17 cellular contexts compared by ENCODE assay signal in the genomic region with DNA sequence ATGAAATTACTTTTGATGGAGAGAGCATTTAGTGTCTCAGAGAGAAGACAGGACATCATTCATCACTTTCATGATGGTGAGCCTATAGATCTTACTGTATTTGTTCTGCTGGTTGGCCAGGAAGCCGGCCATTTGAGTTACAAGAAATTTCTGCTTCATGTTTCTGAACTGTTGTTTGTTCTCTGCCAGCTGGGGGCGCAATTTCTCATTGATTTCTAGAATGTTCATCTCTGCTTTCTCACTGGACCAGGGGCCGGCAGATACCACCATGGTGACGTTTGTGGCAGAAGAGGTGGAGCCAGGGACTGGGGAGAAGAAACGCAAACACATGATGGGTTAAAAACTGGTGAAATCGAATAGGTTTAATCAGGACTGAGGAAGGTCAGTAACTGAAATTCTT. TPM values are rescaled to one million over a fixed set of nuclear protein-coding genes. Genes with fewer than 3 reads are reported as not detected.
A peak's percentile ranks its signal among the peaks of the same experiment; 100 is the strongest.
DNase-seq lines count a peak whose midpoint lies in the region; TF ChIP-seq lines count a peak whose summit lies in the region.
"Not testable (repeated sequence)": the region's sequence is repeated elsewhere in the genome, so short reads cannot be mapped to it uniquely, and the experiment has no call there.
"Had no signal": no experiment of that assay in that cellular context is flagged by ENCODE, and none has a peak within 500 bp of the region (broad histone marks: within the 10 kb centered on the region; RNA-seq: fewer than 3 reads in every experiment).

No MANE protein-coding gene starts in this region.

- not testable (repeated sequence) for H3K36me3 Mint-ChIP-seq in activated CD4-positive, alpha-beta T cell treated with anti-CD3 and anti-CD28 coated beads, Interleukin-2, amount 10 ng/mL, durations not matched to agents 24 days and 14 days (ENCODE audit: low read depth); endodermal cell (ENCODE audit: low read depth)

- H3K9me3 ChIP-seq in AG04450 (ENCODE audit: control insufficient read depth, insufficient read depth, low read length); HEK293 (ENCODE audit: control insufficient read depth, insufficient read depth, low read depth, low read length); OCI-LY3 (ENCODE audit: insufficient read depth, low read length); endodermal cell (ENCODE audit: control insufficient read depth, low read length): not testable (repeated sequence)

- intact Hi-C loops in activated CD4-positive, alpha-beta T cell treated with anti-CD3 and anti-CD28 coated beads, Interleukin-2, amount 10 ng/mL, durations not matched to agents 24 days and 14 days (cut with micrococcal nuclease): not testable (repeated sequence)

- H3K4me2 ChIP-seq in OCI-LY3 (ENCODE audit: low read length): not testable (repeated sequence)

- H4K20me1 ChIP-seq in OCI-LY3 (ENCODE audit: insufficient read depth, low read length): not testable (repeated sequence)

- H3K27me3 ChIP-seq in AG04450 (ENCODE audit: control insufficient read depth, insufficient read depth, low read length); endodermal cell (ENCODE audit: control insufficient read depth, insufficient read depth, low read length, poor library complexity, severe bottlenecking): not testable (repeated sequence)
- peaks cover 14% of the 10 kb centered on the region; the same call in 1 of the 2 replicates for H3K27me3 ChIP-seq in OCI-LY3 (ENCODE audit: low read depth, low read length)

- H3K9ac ChIP-seq in OCI-LY3 (ENCODE audit: low read length); endodermal cell (ENCODE audit: extremely low read depth, low read length, poor library complexity, severe bottlenecking): not testable (repeated sequence)

- not testable (repeated sequence) for DNase-seq in AG04450 (ENCODE audit: low read depth, low spot score); GM10248 (ENCODE audit: extremely low spot score); retinal pigment epithelial cell (ENCODE audit: low read depth)
- peak; percentile 55 for DNase-seq in activated CD4-positive, alpha-beta T cell treated with anti-CD3 and anti-CD28 coated beads, Interleukin-2, amount 10 ng/mL, durations not matched to agents 24 days and 14 days
- peak; percentile 69 for DNase-seq in endodermal cell
- DNase-seq in iPS-NIHi7 (ENCODE audit: extremely low spot score): peak; percentile 32

- H3K4me1 Mint-ChIP-seq in activated CD4-positive, alpha-beta T cell treated with anti-CD3 and anti-CD28 coated beads, Interleukin-2, amount 10 ng/mL, durations not matched to agents 24 days and 14 days: not testable (repeated sequence)
- H3K4me1 Mint-ChIP-seq in endodermal cell: peaks cover 12% of the 10 kb centered on the region

- H2AFZ ChIP-seq in OCI-LY3 (ENCODE audit: low read depth, low read length): not testable (repeated sequence)

- H3K4me1 ChIP-seq in HEK293 (ENCODE audit: control insufficient read depth, insufficient read depth, low read length); OCI-LY3 (ENCODE audit: low read length); endodermal cell (ENCODE audit: control insufficient read depth, insufficient read depth, low read length): not testable (repeated sequence)

- H3K4me3 Mint-ChIP-seq in activated CD4-positive, alpha-beta T cell treated with anti-CD3 and anti-CD28 coated beads, Interleukin-2, amount 10 ng/mL, durations not matched to agents 24 days and 14 days; endodermal cell: not testable (repeated sequence)

- peak overlapping the region; percentile 2 for H3K27ac ChIP-seq in AG04450 (ENCODE audit: low read depth, low read length)
- H3K27ac ChIP-seq in HEK293 (ENCODE audit: extremely low read depth, low read depth, low read length); OCI-LY3 (ENCODE audit: low read length); endodermal cell (ENCODE audit: low read depth, low read length): not testable (repeated sequence)

- peaks cover 33% of the 10 kb centered on the region for H3K27me3 Mint-ChIP-seq in activated CD4-positive, alpha-beta T cell treated with anti-CD3 and anti-CD28 coated beads, Interleukin-2, amount 10 ng/mL, durations not matched to agents 24 days and 14 days
- not testable (repeated sequence) for H3K27me3 Mint-ChIP-seq in endodermal cell (ENCODE audit: insufficient read depth)

- WGBS in endodermal cell (ENCODE audit: insufficient coverage in 1 of 2, insufficient read length in 1 of 2), 2 experiments: 70 to 88% methylated on average over 4 to 6 of the region's 6 CpGs

- H3K9me3 Mint-ChIP-seq in activated CD4-positive, alpha-beta T cell treated with anti-CD3 and anti-CD28 coated beads, Interleukin-2, amount 10 ng/mL, durations not matched to agents 24 days and 14 days; endodermal cell: not testable (repeated sequence)

- H3K27ac Mint-ChIP-seq in activated CD4-positive, alpha-beta T cell treated with anti-CD3 and anti-CD28 coated beads, Interleukin-2, amount 10 ng/mL, durations not matched to agents 24 days and 14 days; endodermal cell: not testable (repeated sequence)

- H3K79me2 ChIP-seq in OCI-LY3 (ENCODE audit: low read length): not testable (repeated sequence)

- H3K4me3 ChIP-seq in AG04450 (ENCODE audit: low read depth, low read length); HEK293 (ENCODE audit: low read depth, low read length); OCI-LY3 (ENCODE audit: low read length); endodermal cell (ENCODE audit: low read length); retinal pigment epithelial cell (ENCODE audit: low read length): not testable (repeated sequence)

- peak; percentile 40; the same call in 1 of the 2 replicates for TF ChIP-seq CTCF in AG04450 (IDR thresholded peaks at IDR 0.05; ENCODE audit: low read depth, low read length)
- TF ChIP-seq CTCF in GM10248 (IDR thresholded peaks at IDR 0.05; ENCODE audit: control extremely low read depth, extremely low read depth, low read depth, missing control alignments): peak; percentile 5
- not testable (repeated sequence) for TF ChIP-seq CTCF in HEK293 (tag by site-specific recombination; IDR thresholded peaks at IDR 0.05)
- TF ChIP-seq CTCF in OCI-LY3 (IDR thresholded peaks at IDR 0.05; ENCODE audit: low read depth, low read length): peak; percentile 52
- TF ChIP-seq CTCF in endodermal cell (conservative IDR thresholded peaks at IDR 0.05): peak; percentile 74
- peak; percentile 44 for TF ChIP-seq CTCF in retinal pigment epithelial cell (conservative IDR thresholded peaks at IDR 0.05; ENCODE audit: low read depth, low read length)

- POLR2A ChIA-PET in AG04450 (lab: Yijun Ruan, JAX); GM10248 (lab: Yijun Ruan, JAX); HEK293 (lab: Yijun Ruan, JAX): not testable (repeated sequence)

- CTCF ChIA-PET in AG04450 (lab: Charles Lee) (interaction anchor here (1.6 kb wide), 1 partner anchor 35 kb away, joined by 3 read pairs; no protein-coding TSS in a partner anchor), GM10248 (lab: Yijun Ruan, JAX) (interaction anchor here (0.8 to 2.5 kb wide), 5 partner anchors 14 to 35 kb away, joined by 3 to 8 read pairs (median 3); no protein-coding TSS in a partner anchor), HEK293 (lab: Yijun Ruan, JAX) (interaction anchor here (1.2 to 2.2 kb wide), 4 partner anchors 15 to 113 kb away, joined by 3 to 9 read pairs (median 6); no protein-coding TSS in a partner anchor)

- H3K36me3 ChIP-seq in HEK293 (ENCODE audit: control insufficient read depth in 2 of 2, insufficient read depth in 1 of 2, low read length in 2 of 2); OCI-LY3 (replicated peaks; ENCODE audit: low read depth, low read length); endodermal cell (ENCODE audit: control insufficient read depth, insufficient read depth, low read length): not testable (repeated sequence)

TF ChIP-seq in HEK293, 187 proteins besides CTCF, POLR2A, EP300 and RAD21:
- 0 out of 2 replicates have a peak, but pooled peaks have one; percentile 6 for TF ChIP-seq ZNF654 (tag by site-specific recombination; IDR thresholded peaks at IDR 0.05; ENCODE audit: low read depth)

RNA-seq across cellular contexts. Expression of a gene that starts 32.9 kb away (rescaled TPM):
- not detected in 2 replicates for polyA plus RNA-seq in AG04450 (2011; rRNA removed)
- polyA minus RNA-seq in AG04450 (2011; rRNA and poly(A)+ RNA removed): not detected in 2 replicates
- total RNA-seq in activated CD4-positive, alpha-beta T cell treated with anti-CD3 and anti-CD28 coated beads, Interleukin-2, amount 10 ng/mL, durations not matched to agents 24 days and 14 days: 0.19 and 0.40 TPM in 2 replicates
- not detected for total RNA-seq in endodermal cell
- not detected for polyA plus RNA-seq in endodermal cell (2013, experiment 1 of 2)
- polyA plus RNA-seq in endodermal cell (2013, experiment 2 of 2): not detected
- total RNA-seq: aorta, H4, ureter had no signal

RNA-seq across cellular contexts. Expression of a gene that starts 52.1 kb away (rescaled TPM):
- not detected in 2 replicates for polyA plus RNA-seq in AG04450 (2011; rRNA removed)
- not detected in 2 replicates for polyA minus RNA-seq in AG04450 (2011; rRNA and poly(A)+ RNA removed)
- not detected in 2 replicates for total RNA-seq in activated CD4-positive, alpha-beta T cell treated with anti-CD3 and anti-CD28 coated beads, Interleukin-2, amount 10 ng/mL, durations not matched to agents 24 days and 14 days
- not detected for total RNA-seq in endodermal cell
- polyA plus RNA-seq in endodermal cell (2013, experiment 1 of 2): not detected
- polyA plus RNA-seq in endodermal cell (2013, experiment 2 of 2): not detected
- total RNA-seq: activated CD8-positive, alpha-beta T cell treated with anti-CD3 and anti-CD28 coated beads, Interleukin-2, amount 10 ng/mL, durations not matched to agents 7 days and 5 days; aorta; CD8-positive, alpha-beta memory T cell; H4; M059J; mononuclear cell; spleen; T-helper 17 cell; ureter had no signal
- polyA plus RNA-seq: aorta; CD8-positive, alpha-beta memory T cell; spleen had no signal
